8 cellular contexts compared by ENCODE assay signal in the genomic region with DNA sequence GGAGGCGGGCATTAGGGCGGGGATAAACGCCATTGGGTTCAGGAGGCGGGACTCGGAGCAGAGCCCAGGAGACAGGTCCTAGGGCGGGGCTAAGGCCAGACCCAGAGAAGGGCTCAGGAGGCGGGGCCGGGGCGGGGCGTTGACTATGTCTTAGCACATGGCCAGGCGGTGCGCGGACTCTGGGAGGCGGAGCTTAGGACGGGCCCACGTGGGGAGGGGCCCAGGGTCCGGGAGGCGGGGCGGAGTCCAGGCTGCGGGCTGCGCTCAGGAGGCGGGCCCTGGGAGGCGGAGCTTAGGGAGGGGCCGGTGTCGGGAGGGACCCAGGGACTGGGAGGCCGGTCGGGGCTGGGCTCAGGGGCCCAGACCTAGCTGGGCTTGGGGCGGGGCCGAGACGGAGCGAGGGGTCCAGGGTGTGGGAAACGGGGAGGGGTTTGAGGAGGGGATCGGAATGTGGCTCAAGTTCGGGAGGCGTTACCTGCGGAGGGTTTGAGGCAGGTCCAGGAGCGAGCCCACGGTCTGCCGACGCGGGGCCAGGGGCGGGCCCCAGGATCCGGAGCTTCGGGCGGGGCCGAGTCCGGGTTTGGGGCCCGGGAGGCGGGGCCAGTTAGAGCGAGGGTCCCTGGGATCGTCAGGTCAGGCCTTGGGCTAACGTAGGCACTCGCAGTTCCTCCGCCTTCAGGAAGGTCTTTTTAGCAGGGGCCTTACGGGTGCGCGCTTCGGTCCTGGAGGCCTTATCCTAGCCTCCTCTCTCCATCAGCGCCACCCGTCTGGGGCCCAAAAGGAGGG. TPM values are rescaled to one million over a fixed set of nuclear protein-coding genes. Genes with fewer than 3 reads are reported as not detected.
DNase-seq lines count a peak whose midpoint lies in the region; ATAC-seq and TF ChIP-seq lines count a peak whose summit lies in the region.
"Not testable (repeated sequence)": the region's sequence is repeated elsewhere in the genome, so short reads cannot be mapped to it uniquely, and the experiment has no call there.

No MANE protein-coding gene starts in this region.

- not testable (repeated sequence) for H3K9me3 ChIP-seq in DND-41 (ENCODE audit: insufficient read depth, low read length, severe bottlenecking); SJSA1 (replicated peaks)

- not testable (repeated sequence) for H4K20me1 ChIP-seq in DND-41 (ENCODE audit: insufficient read depth, low read length)

- H3K36me3 Mint-ChIP-seq in nephron (ENCODE audit: low read depth); stimulated activated effector memory CD8-positive, alpha-beta T cell treated with anti-CD3 and anti-CD28 coated beads, Interleukin-12 subunit alpha, Interleukin-12 subunit beta, amount 100 ng/mL, for 72 hours: not testable (repeated sequence)

- H3K27me3 ChIP-seq in DND-41 (ENCODE audit: insufficient read depth, low read length, poor library complexity); SJSA1 (replicated peaks): not testable (repeated sequence)

- TF ChIP-seq POLR2A in NB4 (IDR thresholded peaks at IDR 0.05; ENCODE audit: extremely low read depth, insufficient read length) = peak; percentile 24

- H3K9ac ChIP-seq in DND-41 (ENCODE audit: low read depth, low read length) = peak overlapping the region; percentile 44

- not testable (repeated sequence) for H3K27me3 Mint-ChIP-seq in nephron (ENCODE audit: low read depth)

- H3K4me1 ChIP-seq in DND-41 (ENCODE audit: insufficient read depth, low read length) = peaks cover 18% of the 10 kb centered on the region
- H3K4me1 ChIP-seq in SJSA1 (replicated peaks) = not testable (repeated sequence)

- TF ChIP-seq CTCF in DND-41 (IDR thresholded peaks at IDR 0.05; ENCODE audit: borderline replicate concordance, extremely low read depth, low read length, poor library complexity, severe bottlenecking); HFF-Myc (IDR thresholded peaks at IDR 0.05; ENCODE audit: low read depth, low read length, missing control alignments); NB4 (IDR thresholded peaks at IDR 0.05; ENCODE audit: low read depth, low read length); fibroblast of the aortic adventitia (IDR thresholded peaks at IDR 0.05; ENCODE audit: insufficient read depth, low read length); nephron (IDR thresholded peaks at IDR 0.05; ENCODE audit: unreplicated experiment in 3 of 3): not testable (repeated sequence)

- ATAC-seq in DND-41 (ENCODE audit: insufficient read depth, low read depth) = peak; percentile 55
- peak; percentile 67 for ATAC-seq in stimulated activated effector memory CD8-positive, alpha-beta T cell treated with anti-CD3 and anti-CD28 coated beads, Interleukin-12 subunit alpha, Interleukin-12 subunit beta, amount 100 ng/mL, for 72 hours

- H2AFZ ChIP-seq in DND-41 (ENCODE audit: low read depth, low read length) = peak overlapping the region; percentile 55

- not testable (repeated sequence) for H3K36me3 ChIP-seq in DND-41 (ENCODE audit: insufficient read depth, low read length); SJSA1

- not testable (repeated sequence) for H3K79me2 ChIP-seq in DND-41 (ENCODE audit: insufficient read depth, low read length)

- DNase-seq in DND-41 = not testable (repeated sequence)
- DNase-seq in HFF-Myc (ENCODE audit: extremely low read depth, low read depth) (peak; percentile 67), NB4 (ENCODE audit: low read depth) (peak; percentile 91), SJSA1 (ENCODE audit: low read depth in 1 of 2, low spot score in 2 of 2) (peak; percentile 96 to 99), activated gamma-delta T cell (lab: John Stamatoyannopoulos, UW) (peak; percentile 98), fibroblast of the aortic adventitia (ENCODE audit: low read depth) (peak; percentile 92)
- peak; percentile 96 to 98 for DNase-seq in stimulated activated effector memory CD8-positive, alpha-beta T cell treated with anti-CD3 and anti-CD28 coated beads, Interleukin-12 subunit alpha, Interleukin-12 subunit beta, amount 100 ng/mL, for 72 hours (ENCODE audit: low spot score in 2 of 2)

- peak overlapping the region; percentile 44; the same call in 1 of the 2 replicates for H3K27ac ChIP-seq in DND-41 (ENCODE audit: low read length)
- peak overlapping the region; percentile 67 for H3K27ac ChIP-seq in SJSA1

- not testable (repeated sequence) for H3K9me3 Mint-ChIP-seq in nephron; stimulated activated effector memory CD8-positive, alpha-beta T cell treated with anti-CD3 and anti-CD28 coated beads, Interleukin-12 subunit alpha, Interleukin-12 subunit beta, amount 100 ng/mL, for 72 hours

- H3K27ac Mint-ChIP-seq in nephron = peak overlapping the region; percentile 91 to 95 (median 94)
- H3K27ac Mint-ChIP-seq in stimulated activated effector memory CD8-positive, alpha-beta T cell treated with anti-CD3 and anti-CD28 coated beads, Interleukin-12 subunit alpha, Interleukin-12 subunit beta, amount 100 ng/mL, for 72 hours = peak overlapping the region; percentile 93

- H3K4me3 Mint-ChIP-seq in nephron = peak overlapping the region; percentile 91 to 95 (median 92)
- H3K4me3 Mint-ChIP-seq in stimulated activated effector memory CD8-positive, alpha-beta T cell treated with anti-CD3 and anti-CD28 coated beads, Interleukin-12 subunit alpha, Interleukin-12 subunit beta, amount 100 ng/mL, for 72 hours = peak overlapping the region; percentile 87

- H3K4me3 ChIP-seq in DND-41 (ENCODE audit: low read depth in 1 of 2, low read length in 2 of 2) (peak overlapping the region; percentile 4 to 57; a peak in 3 of 4 replicates), HFF-Myc (replicated peaks; ENCODE audit: low read depth, low read length) (peak overlapping the region; percentile 52), NB4 (ENCODE audit: low read depth, low read length) (peak overlapping the region; percentile 78), SJSA1 (peak overlapping the region; percentile 53), fibroblast of the aortic adventitia (ENCODE audit: low read depth, low read length) (peak overlapping the region; percentile 60)

- H3K4me1 Mint-ChIP-seq in nephron = peaks cover 25% of the 10 kb centered on the region
- H3K4me1 Mint-ChIP-seq in stimulated activated effector memory CD8-positive, alpha-beta T cell treated with anti-CD3 and anti-CD28 coated beads, Interleukin-12 subunit alpha, Interleukin-12 subunit beta, amount 100 ng/mL, for 72 hours = peaks cover 29% of the 10 kb centered on the region

- H3K4me2 ChIP-seq in DND-41 (ENCODE audit: insufficient read depth, low read length) = peak overlapping the region; percentile 67

RNA-seq across cellular contexts. Expression of gene ALG1L2, which starts 30.4 kb away (rescaled TPM):
- 1.8 TPM in 1 of 2 replicates, not detected in the other for total RNA-seq in SJSA1 (2014; rRNA removed; shearing (Covaris generic))
- total RNA-seq in fibroblast of the aortic adventitia (ENCODE audit: low replicate concordance) = 0.54 TPM in 1 of 2 replicates, not detected in the other
